Comparison of ENCODE assay signal across 17 cellular contexts in the genomic region with DNA sequence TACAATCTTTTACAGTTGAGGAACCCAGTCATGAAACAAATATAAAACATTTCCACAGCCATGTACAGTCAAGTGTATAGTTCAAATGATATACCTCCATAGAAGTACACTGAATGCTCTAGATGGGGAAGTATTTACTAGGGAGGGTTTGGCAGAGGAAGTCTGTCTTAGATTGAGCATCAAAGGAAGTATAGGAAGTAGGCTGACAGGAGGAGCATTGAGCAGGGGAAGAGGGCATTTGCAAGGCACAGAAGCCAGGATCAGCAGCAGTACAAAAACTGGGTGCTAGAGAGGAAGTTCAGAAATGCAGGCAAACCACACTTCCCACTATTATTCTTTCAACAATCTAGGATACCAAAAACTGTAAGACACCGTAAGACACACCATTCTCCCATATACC.
A peak's percentile ranks its signal among the peaks of the same experiment; 100 is the strongest.
DNase-seq lines count a peak whose midpoint lies in the region; ATAC-seq and TF ChIP-seq lines count a peak whose summit lies in the region.
"Had no signal": no experiment of that assay in that cellular context is flagged by ENCODE, and none has a peak within 500 bp of the region (broad histone marks: within the 10 kb centered on the region; RNA-seq: fewer than 3 reads in every experiment).

No MANE protein-coding gene starts in this region.

- 63% methylated on average over 1 of the region's 1 CpG for WGBS in right lobe of liver (ENCODE audit: insufficient coverage, low coverage, low lambda C conversion rate, missing lambda C conversion rate)

- H3K36me3 ChIP-seq in right lobe of liver = no peaks in the 10 kb centered on the region

- H3K27me3 ChIP-seq in HL-60 (ENCODE audit: insufficient read depth, poor library complexity, severe bottlenecking) (no peaks in the 10 kb centered on the region), right lobe of liver (no peaks in the 10 kb centered on the region)

- DNase-seq in CD1c-positive myeloid dendritic cell (ENCODE audit: extremely low spot score) (peak; percentile 38), HL-60 (ENCODE audit: low read depth in 1 of 2, low spot score in 1 of 2) (peak; percentile 18 to 85), UCSD-AML1 (lab: John Stamatoyannopoulos, UW; ENCODE audit: unreplicated experiment) (peak; percentile 51), right lobe of liver (no peak), activated gamma-delta T cell treated with Interleukin-2 at 50 U/mL for 16 hours (no peak), NCI-H526 (lab: John Stamatoyannopoulos, UW) (no peak)
- no peak for DNase-seq in activated CD4-positive, alpha-beta T cell treated with anti-CD3 and anti-CD28 coated beads, Interleukin-2, amount 10 ng/mL, durations not matched to agents 7 days and 5 days
- DNase-seq: activated CD4-positive, CD25-positive, alpha-beta regulatory T cell; activated naive CD4-positive, alpha-beta T cell treated with anti-CD3 and anti-CD28 coated beads, Interleukin-2, amount 10 ng/mL, durations not matched to agents 7 days and 5 days; Karpas-422; naive B cell; NCI-H1694 treated with DMSO at 0.1 percent for 48 hours; NCI-H510A; PC-9; retina; SW 1271 had no signal

- H3K4me3 ChIP-seq in HL-60 (replicated peaks; ENCODE audit: insufficient read depth, low read length) = no peak overlapping the region
- H3K4me3 ChIP-seq in right lobe of liver = no peak overlapping the region
- H3K4me3 ChIP-seq: PC-9 had no signal

- H3K9me3 ChIP-seq in right lobe of liver = no peaks in the 10 kb centered on the region

- CTCF ChIA-PET in activated CD4-positive, alpha-beta T cell treated with anti-CD3 and anti-CD28 coated beads, Interleukin-2, amount 10 ng/mL, durations not matched to agents 7 days and 5 days (lab: Charles Lee) = no interaction called here

- H3K4me1 Mint-ChIP-seq in stimulated activated memory B cell treated with anti-CD40 and anti-IgM and Interleukin-4, amounts not matched to agents 10 μg/mL and 1 μg/mL and 100 μg/mL, for 72 hours = no peaks in the 10 kb centered on the region
- peaks cover 23% of the 10 kb centered on the region for H3K4me1 Mint-ChIP-seq in activated CD4-positive, alpha-beta T cell treated with anti-CD3 and anti-CD28 coated beads, Interleukin-2, amount 10 ng/mL, durations not matched to agents 7 days and 5 days

- no peak for TF ChIP-seq CTCF in HL-60 (IDR thresholded peaks at IDR 0.05; ENCODE audit: insufficient read depth, low read length)
- no peak for TF ChIP-seq CTCF in right lobe of liver (IDR thresholded peaks at IDR 0.05)

- H3K27ac ChIP-seq in HL-60 (replicated peaks) (no peak overlapping the region), right lobe of liver (no peak overlapping the region)
- H3K27ac ChIP-seq: PC-9 had no signal

- no peak overlapping the region for H3K27ac Mint-ChIP-seq in stimulated activated memory B cell treated with anti-CD40 and anti-IgM and Interleukin-4, amounts not matched to agents 10 μg/mL and 1 μg/mL and 100 μg/mL, for 72 hours
- no peak overlapping the region for H3K27ac Mint-ChIP-seq in activated CD4-positive, alpha-beta T cell treated with anti-CD3 and anti-CD28 coated beads, Interleukin-2, amount 10 ng/mL, durations not matched to agents 7 days and 5 days
- H3K27ac Mint-ChIP-seq: activated naive CD4-positive, alpha-beta T cell treated with anti-CD3 and anti-CD28 coated beads, Interleukin-2, amount 10 ng/mL, durations not matched to agents 7 days and 5 days had no signal

- no peak for TF ChIP-seq POLR2A in right lobe of liver (IDR thresholded peaks at IDR 0.05)

- H3K9me3 Mint-ChIP-seq in stimulated activated memory B cell treated with anti-CD40 and anti-IgM and Interleukin-4, amounts not matched to agents 10 μg/mL and 1 μg/mL and 100 μg/mL, for 72 hours = no peaks in the 10 kb centered on the region
- H3K9me3 Mint-ChIP-seq in activated CD4-positive, alpha-beta T cell treated with anti-CD3 and anti-CD28 coated beads, Interleukin-2, amount 10 ng/mL, durations not matched to agents 7 days and 5 days = no peaks in the 10 kb centered on the region
- H3K9me3 Mint-ChIP-seq: activated naive CD4-positive, alpha-beta T cell treated with anti-CD3 and anti-CD28 coated beads, Interleukin-2, amount 10 ng/mL, durations not matched to agents 7 days and 5 days; naive B cell had no signal

- intact Hi-C loops in right lobe of liver (cut with DNase I) = no loop called here

- no peaks in the 10 kb centered on the region for H3K27me3 Mint-ChIP-seq in stimulated activated memory B cell treated with anti-CD40 and anti-IgM and Interleukin-4, amounts not matched to agents 10 μg/mL and 1 μg/mL and 100 μg/mL, for 72 hours
- H3K27me3 Mint-ChIP-seq in activated CD4-positive, alpha-beta T cell treated with anti-CD3 and anti-CD28 coated beads, Interleukin-2, amount 10 ng/mL, durations not matched to agents 7 days and 5 days = peaks cover 4% of the 10 kb centered on the region
- H3K27me3 Mint-ChIP-seq: activated naive CD4-positive, alpha-beta T cell treated with anti-CD3 and anti-CD28 coated beads, Interleukin-2, amount 10 ng/mL, durations not matched to agents 7 days and 5 days; naive B cell had no signal

- peak; percentile 50 to 80 (median 66) for ATAC-seq in right lobe of liver
- ATAC-seq in stimulated activated memory B cell treated with anti-CD40 and anti-IgM and Interleukin-4, amounts not matched to agents 10 μg/mL and 1 μg/mL and 100 μg/mL, for 72 hours = no peak

- POLR2A ChIA-PET in activated CD4-positive, alpha-beta T cell treated with anti-CD3 and anti-CD28 coated beads, Interleukin-2, amount 10 ng/mL, durations not matched to agents 7 days and 5 days (lab: Charles Lee) = no interaction called here

- H3K4me1 ChIP-seq in right lobe of liver = no peaks in the 10 kb centered on the region

- H3K36me3 Mint-ChIP-seq in stimulated activated memory B cell treated with anti-CD40 and anti-IgM and Interleukin-4, amounts not matched to agents 10 μg/mL and 1 μg/mL and 100 μg/mL, for 72 hours = peaks cover 6% of the 10 kb centered on the region
- H3K36me3 Mint-ChIP-seq in activated CD4-positive, alpha-beta T cell treated with anti-CD3 and anti-CD28 coated beads, Interleukin-2, amount 10 ng/mL, durations not matched to agents 7 days and 5 days (ENCODE audit: low read depth) = peaks cover 1% of the 10 kb centered on the region
- H3K36me3 Mint-ChIP-seq: naive B cell had no signal

- no peak overlapping the region for H3K4me3 Mint-ChIP-seq in stimulated activated memory B cell treated with anti-CD40 and anti-IgM and Interleukin-4, amounts not matched to agents 10 μg/mL and 1 μg/mL and 100 μg/mL, for 72 hours
- H3K4me3 Mint-ChIP-seq in activated CD4-positive, alpha-beta T cell treated with anti-CD3 and anti-CD28 coated beads, Interleukin-2, amount 10 ng/mL, durations not matched to agents 7 days and 5 days = no peak overlapping the region
- H3K4me3 Mint-ChIP-seq: activated naive CD4-positive, alpha-beta T cell treated with anti-CD3 and anti-CD28 coated beads, Interleukin-2, amount 10 ng/mL, durations not matched to agents 7 days and 5 days; naive B cell had no signal

Comparison
In these comparisons a context has a peak if more than half of its experiments do, and no peak if none do; other contexts are left out.
1. DNase-seq: peak in CD1c-positive myeloid dendritic cell (single experiment), HL-60 (2 of 2) and UCSD-AML1 (single experiment); none in right lobe of liver (0 of 3), activated gamma-delta T cell treated with Interleukin-2 at 50 U/mL for 16 hours (single experiment), NCI-H526 (0 of 2) and activated CD4-positive, alpha-beta T cell treated with anti-CD3 and anti-CD28 coated beads, Interleukin-2, amount 10 ng/mL, durations not matched to agents 7 days and 5 days (single experiment).